8 cellular contexts compared by ENCODE assay signal in genomic region chr3:192892981-192893827, GRCh38. TPM values are rescaled to one million over a fixed set of nuclear protein-coding genes. Genes with fewer than 3 reads are reported as not detected.
DNase-seq lines count a peak whose midpoint lies in the region; ATAC-seq and TF ChIP-seq lines count a peak whose summit lies in the region.

No MANE protein-coding gene starts in this region.

- H3K27me3 Mint-ChIP-seq in CD8-positive, alpha-beta memory T cell = peaks cover 0 to 8% of the 10 kb centered on the region in 2 donors
- peaks cover 43% of the 10 kb centered on the region for H3K27me3 Mint-ChIP-seq in T-helper 2 cell treated with Interferon-gamma antibody and Interleukin-4, amounts not matched to agents 5 μg/mL and 100 μg/mL, for 36 hours (ENCODE audit: low read depth)

- TF ChIP-seq CTCF in stomach (IDR thresholded peaks at IDR 0.05) = no peak

- TF ChIP-seq POLR2A in stomach (IDR thresholded peaks at IDR 0.05) = no peak

- no peaks in the 10 kb centered on the region for H3K36me3 Mint-ChIP-seq in CD8-positive, alpha-beta memory T cell
- H3K36me3 Mint-ChIP-seq in T-helper 2 cell treated with Interferon-gamma antibody and Interleukin-4, amounts not matched to agents 5 μg/mL and 100 μg/mL, for 36 hours (ENCODE audit: low read depth) = peaks cover 15% of the 10 kb centered on the region

- ATAC-seq in GM21360 (IDR thresholded peaks at IDR 0.05; ENCODE audit: unreplicated experiment) (peak; percentile 95), HG03469 (IDR thresholded peaks at IDR 0.05; ENCODE audit: unreplicated experiment) (peak; percentile 93)

- peak overlapping the region; percentile 1 to 57 (median 50) for H3K4me3 Mint-ChIP-seq in CD8-positive, alpha-beta memory T cell
- H3K4me3 Mint-ChIP-seq in T-helper 2 cell treated with Interferon-gamma antibody and Interleukin-4, amounts not matched to agents 5 μg/mL and 100 μg/mL, for 36 hours = peak overlapping the region; percentile 61

- peaks cover 18% of the 10 kb centered on the region for H3K4me1 ChIP-seq in CD8-positive, alpha-beta memory T cell (ENCODE audit: insufficient read depth, low read length)
- peaks cover 9 to 47% (median 23%) of the 10 kb centered on the region in 4 donors for H3K4me1 ChIP-seq in stomach

- CTCF ChIA-PET in CD8-positive, alpha-beta memory T cell (lab: Charles Lee) = no interaction called here

- H3K27me3 ChIP-seq in CD8-positive, alpha-beta memory T cell (ENCODE audit: insufficient read depth, low read length, poor library complexity, severe bottlenecking) = no peaks in the 10 kb centered on the region
- no peaks in the 10 kb centered on the region for H3K27me3 ChIP-seq in stomach

- peak overlapping the region; percentile 35 for H3K27ac ChIP-seq in CD8-positive, alpha-beta memory T cell (ENCODE audit: low read depth, low read length)
- peak overlapping the region in 4 of 5 donors; percentile 11 to 61 (median 24) for H3K27ac ChIP-seq in stomach

- peaks cover 0 to 8% (median 0%) of the 10 kb centered on the region in 5 donors for H3K9me3 Mint-ChIP-seq in CD8-positive, alpha-beta memory T cell
- no peaks in the 10 kb centered on the region for H3K9me3 Mint-ChIP-seq in T-helper 2 cell treated with Interferon-gamma antibody and Interleukin-4, amounts not matched to agents 5 μg/mL and 100 μg/mL, for 36 hours

- intact Hi-C loops in stomach (cut with DNase I; ENCODE audit: low total_unique reads) = no loop called here

- H3K27ac Mint-ChIP-seq in CD8-positive, alpha-beta memory T cell = peak overlapping the region in 7 of 8 donors; percentile 29 to 99 (median 80)
- peak overlapping the region; percentile 84 for H3K27ac Mint-ChIP-seq in T-helper 2 cell treated with Interferon-gamma antibody and Interleukin-4, amounts not matched to agents 5 μg/mL and 100 μg/mL, for 36 hours

- no peak for TF ChIP-seq EP300 in stomach (IDR thresholded peaks at IDR 0.05)

- POLR2A ChIA-PET in CD8-positive, alpha-beta memory T cell (lab: Charles Lee) = no interaction called here

- no peaks in the 10 kb centered on the region for H3K9me3 ChIP-seq in CD8-positive, alpha-beta memory T cell (ENCODE audit: low read length)
- no peaks in the 10 kb centered on the region for H3K9me3 ChIP-seq in stomach

- 63 to 74% (median 66%) methylated on average over 17 of the region's 17 CpGs for WGBS in stomach, 5 donors

- peak; percentile 14 to 56 (median 44) for DNase-seq in CD8-positive, alpha-beta memory T cell
- peak; percentile 88 for DNase-seq in T-helper 2 cell treated with Interferon-gamma antibody and Interleukin-4, amounts not matched to agents 5 μg/mL and 100 μg/mL, for 36 hours (ENCODE audit: low spot score)
- DNase-seq in brain pericyte (ENCODE audit: low read depth, low spot score) (peak; percentile 76), mucosa of gallbladder (ENCODE audit: low spot score) (peak; percentile 77), stomach (no peak), NCI-H82 (lab: John Stamatoyannopoulos, UW) (no peak)

- peak overlapping the region; percentile 30 for H3K4me3 ChIP-seq in CD8-positive, alpha-beta memory T cell (ENCODE audit: low read length)
- H3K4me3 ChIP-seq in stomach = no peak overlapping the region

- H3K4me1 Mint-ChIP-seq in CD8-positive, alpha-beta memory T cell = peaks cover 7 to 23% (median 7%) of the 10 kb centered on the region in 3 donors
- H3K4me1 Mint-ChIP-seq in T-helper 2 cell treated with Interferon-gamma antibody and Interleukin-4, amounts not matched to agents 5 μg/mL and 100 μg/mL, for 36 hours (ENCODE audit: low read depth) = peaks cover 80% of the 10 kb centered on the region

- no peaks in the 10 kb centered on the region for H3K36me3 ChIP-seq in CD8-positive, alpha-beta memory T cell (ENCODE audit: insufficient read depth, low read length)
- H3K36me3 ChIP-seq in stomach = no peaks in the 10 kb centered on the region

RNA-seq across cellular contexts. Expression of gene MB21D2, which starts 24.5 kb away (rescaled TPM):
- 1 to 10 TPM; 1.1 TPM for total RNA-seq in CD8-positive, alpha-beta memory T cell
- 0.17 TPM for polyA plus RNA-seq in CD8-positive, alpha-beta memory T cell
- total RNA-seq in mucosa of gallbladder = 8.7 TPM
- 10 to 100 TPM in 1 of 5 donors, 1 to 10 TPM in 2, under 1 TPM in 2; 0.45 to 15.1 (median 1.8) TPM for total RNA-seq in stomach
- 1 to 10 TPM in 2 of 3 donors, under 1 TPM in 1; 0.88 to 5.7 (median 2.3) TPM for polyA plus RNA-seq in stomach

Comparison
In these comparisons a context has a peak if more than half of its experiments do, and no peak if none do; other contexts are left out.
1. DNase-seq: peak in CD8-positive, alpha-beta memory T cell (5 of 5), T-helper 2 cell treated with Interferon-gamma antibody and Interleukin-4, amounts not matched to agents 5 μg/mL and 100 μg/mL, for 36 hours (single experiment), brain pericyte (single experiment) and mucosa of gallbladder (single experiment); none in stomach (single experiment) and NCI-H82 (single experiment).